In genomic region chr9:21657966-21658667, GRCh38 we compare ENCODE assay signal across 16 cellular contexts.
"Had no signal": no experiment of that assay in that cellular context is flagged by ENCODE, and none has a peak within 500 bp of the region (broad histone marks: within the 10 kb centered on the region; RNA-seq: fewer than 3 reads in every experiment).

No MANE protein-coding gene starts in this region.

- H3K27ac ChIP-seq: colonic mucosa, ovary, suprapubic skin, upper lobe of right lung had no signal

- H3K36me3 Mint-ChIP-seq: activated CD8-positive, alpha-beta memory T cell treated with anti-CD3 and anti-CD28 coated beads, Interleukin-2, amount 10 ng/mL, durations not matched to agents 7 days and 5 days; activated naive CD8-positive, alpha-beta T cell treated with anti-CD3 and anti-CD28 coated beads, Interleukin-2, amount 10 ng/mL, durations not matched to agents 7 days and 5 days had no signal

- ATAC-seq: activated CD8-positive, alpha-beta memory T cell treated with anti-CD3 and anti-CD28 coated beads, Interleukin-2, amount 10 ng/mL, durations not matched to agents 7 days and 5 days; activated T-cell treated with anti-CD3 and anti-CD28 coated beads, Interleukin-2, amount 50 U/mL, for 4 hours; stimulated activated naive CD8-positive, alpha-beta T cell treated with anti-CD3 and anti-CD28 coated beads, Interleukin-15, Interleukin-2, amounts not matched to agents 100 U/mL and 50 U/mL, for 24 hours; upper lobe of right lung had no signal

- H3K4me1 ChIP-seq: colonic mucosa, suprapubic skin, upper lobe of right lung had no signal

- H3K4me3 Mint-ChIP-seq: activated CD8-positive, alpha-beta memory T cell treated with anti-CD3 and anti-CD28 coated beads, Interleukin-2, amount 10 ng/mL, durations not matched to agents 7 days and 5 days; activated naive CD8-positive, alpha-beta T cell treated with anti-CD3 and anti-CD28 coated beads, Interleukin-2, amount 10 ng/mL, durations not matched to agents 7 days and 5 days; activated T-cell treated with anti-CD3 and anti-CD28 coated beads, Interleukin-2, amount 50 U/mL, for 4 hours had no signal

- H3K36me3 ChIP-seq: colonic mucosa, ovary, suprapubic skin, upper lobe of right lung had no signal

- DNase-seq: activated CD4-positive, alpha-beta T cell treated with anti-CD3 and anti-CD28 coated beads for 1 hour; activated CD4-positive, alpha-beta T cell treated with anti-CD3 and anti-CD28 coated beads, Interleukin-2, amount 50 U/mL, for 48 hours; activated CD8-positive, alpha-beta memory T cell treated with anti-CD3 and anti-CD28 coated beads, Interleukin-2, amount 10 ng/mL, durations not matched to agents 7 days and 5 days; activated effector memory CD4-positive, alpha-beta T cell treated with anti-CD3 and anti-CD28 coated beads, Interleukin-2, amount 50 U/mL, for 16 hours; activated naive CD8-positive, alpha-beta T cell treated with anti-CD3 and anti-CD28 coated beads, Interleukin-2, amount 10 ng/mL, durations not matched to agents 7 days and 5 days; activated T-cell treated with anti-CD3 and anti-CD28 coated beads, Interleukin-2, amount 50 U/mL, for 4 hours; aorta; colonic mucosa; hippocampal formation; ovary; stimulated activated CD4-positive, alpha-beta T cell treated with anti-CD3 and anti-CD28 coated beads, Interleukin-4, amount 100 ng/mL, for 1 hour; stimulated activated CD8-positive, alpha-beta memory T cell treated with anti-CD3 and anti-CD28 coated beads, Interleukin-4, amount 100 ng/mL, for 48 hours; stimulated activated naive CD8-positive, alpha-beta T cell treated with anti-CD3 and anti-CD28 coated beads, Interleukin-15, Interleukin-2, amounts not matched to agents 100 U/mL and 50 U/mL, for 24 hours; T1000; upper lobe of right lung had no signal

- H3K9me3 ChIP-seq: colonic mucosa, ovary, suprapubic skin, upper lobe of right lung had no signal

- H3K4me1 Mint-ChIP-seq: activated CD8-positive, alpha-beta memory T cell treated with anti-CD3 and anti-CD28 coated beads, Interleukin-2, amount 10 ng/mL, durations not matched to agents 7 days and 5 days; activated naive CD8-positive, alpha-beta T cell treated with anti-CD3 and anti-CD28 coated beads, Interleukin-2, amount 10 ng/mL, durations not matched to agents 7 days and 5 days had no signal

- H3K27ac Mint-ChIP-seq: activated CD8-positive, alpha-beta memory T cell treated with anti-CD3 and anti-CD28 coated beads, Interleukin-2, amount 10 ng/mL, durations not matched to agents 7 days and 5 days; activated naive CD8-positive, alpha-beta T cell treated with anti-CD3 and anti-CD28 coated beads, Interleukin-2, amount 10 ng/mL, durations not matched to agents 7 days and 5 days had no signal

- H3K4me3 ChIP-seq: colonic mucosa, ovary, suprapubic skin, upper lobe of right lung had no signal

- H3K27me3 ChIP-seq: colonic mucosa, ovary, suprapubic skin, upper lobe of right lung had no signal
